15 cellular contexts compared by ENCODE assay signal in genomic region chr12:92537235-92537960, GRCh38.
DNase-seq lines count a peak whose midpoint lies in the region; ATAC-seq and TF ChIP-seq lines count a peak whose summit lies in the region.
"Had no signal": no experiment of that assay in that cellular context is flagged by ENCODE, and none has a peak within 500 bp of the region (broad histone marks: within the 10 kb centered on the region; RNA-seq: fewer than 3 reads in every experiment).

No MANE protein-coding gene starts in this region.

- peaks cover 11% of the 10 kb centered on the region for H3K36me3 Mint-ChIP-seq in Calu3 (ENCODE audit: insufficient read depth, unreplicated experiment)
- no peaks in the 10 kb centered on the region for H3K36me3 Mint-ChIP-seq in GM23338 (ENCODE audit: low read depth)
- H3K36me3 Mint-ChIP-seq in T-helper 2 cell treated with Interferon-gamma antibody and Interleukin-4, amounts not matched to agents 5 μg/mL and 100 μg/mL, for 36 hours (ENCODE audit: low read depth), result peaks cover 19% of the 10 kb centered on the region
- H3K36me3 Mint-ChIP-seq in chondrocyte (ENCODE audit: low read depth), result peaks cover 2% of the 10 kb centered on the region

- peak; percentile 45; the same call in 2 of the 3 replicates for ATAC-seq in GM23338
- no peak for ATAC-seq in HG02571 (IDR thresholded peaks at IDR 0.05; ENCODE audit: unreplicated experiment)
- no peak for ATAC-seq in heart right ventricle
- ATAC-seq: HepG2 had no signal

- H3K4me2 ChIP-seq in GM23338, result no peak overlapping the region

- H3K4me3 ChIP-seq in GM23338 (no peak overlapping the region), heart right ventricle (no peak overlapping the region)
- H3K4me3 ChIP-seq: sigmoid colon, SK-N-MC had no signal

- no peaks in the 10 kb centered on the region for H4K20me1 ChIP-seq in GM23338 (replicated peaks; ENCODE audit: insufficient read depth)

- BruUV-seq in Calu3 (replicated peaks; lab: Mats Ljungman, UMichigan), result no TSS peak

- H3K9me3 ChIP-seq in heart right ventricle, result no peaks in the 10 kb centered on the region
- H3K9me3 ChIP-seq: sigmoid colon had no signal

- H3K27ac ChIP-seq in GM23338 (ENCODE audit: low read depth), result no peak overlapping the region
- H3K27ac ChIP-seq in heart right ventricle, result peak overlapping the region in 1 of 10 donors; percentile 21
- H3K27ac ChIP-seq: sigmoid colon, SK-N-MC had no signal

- DNase-seq in Calu3 (no peak), GM23338 (ENCODE audit: low spot score) (peak; percentile 17), iris pigment epithelial cell (ENCODE audit: low read depth) (peak; percentile 25), chondrocyte (ENCODE audit: low spot score) (no peak), heart right ventricle (no peak), T-helper 9 cell (no peak)
- no peak for DNase-seq in T-helper 2 cell treated with Interferon-gamma antibody and Interleukin-4, amounts not matched to agents 5 μg/mL and 100 μg/mL, for 36 hours (ENCODE audit: low spot score)
- DNase-seq: activated CD4-positive, alpha-beta T cell treated with anti-CD3 and anti-CD28 coated beads for 1 hour; cortex of kidney; NCI-H146; NCI-H82; sigmoid colon had no signal

- H3K36me3 ChIP-seq in GM23338 (ENCODE audit: insufficient read depth) (no peaks in the 10 kb centered on the region), heart right ventricle (no peaks in the 10 kb centered on the region)
- H3K36me3 ChIP-seq: sigmoid colon had no signal

- H3K27ac Mint-ChIP-seq in Calu3 (ENCODE audit: unreplicated experiment) (peak overlapping the region; percentile 95), GM23338 (no peak overlapping the region), chondrocyte (ENCODE audit: unreplicated experiment) (no peak overlapping the region)
- H3K27ac Mint-ChIP-seq in T-helper 2 cell treated with Interferon-gamma antibody and Interleukin-4, amounts not matched to agents 5 μg/mL and 100 μg/mL, for 36 hours, result peak overlapping the region; percentile 63

- no peaks in the 10 kb centered on the region for H3K79me2 ChIP-seq in GM23338 (replicated peaks; ENCODE audit: insufficient read depth)

- 89 to 90% methylated on average over 3 of the region's 3 CpGs for WGBS in heart right ventricle, 2 donors

- H3F3A ChIP-seq in GM23338 (replicated peaks; ENCODE audit: low read depth), result no peaks in the 10 kb centered on the region

- no peaks in the 10 kb centered on the region for H3K4me1 ChIP-seq in GM23338 (ENCODE audit: insufficient read depth)
- H3K4me1 ChIP-seq in heart right ventricle, result peaks cover 5 to 60% (median 41%) of the 10 kb centered on the region in 9 donors

- peaks cover 2% of the 10 kb centered on the region for H3K9me3 Mint-ChIP-seq in Calu3 (ENCODE audit: low read depth, unreplicated experiment)
- H3K9me3 Mint-ChIP-seq in GM23338, result no peaks in the 10 kb centered on the region
- peaks cover 19% of the 10 kb centered on the region for H3K9me3 Mint-ChIP-seq in T-helper 2 cell treated with Interferon-gamma antibody and Interleukin-4, amounts not matched to agents 5 μg/mL and 100 μg/mL, for 36 hours
- no peaks in the 10 kb centered on the region for H3K9me3 Mint-ChIP-seq in chondrocyte (ENCODE audit: low read depth)

- H3K4me3 Mint-ChIP-seq in Calu3 (ENCODE audit: low read depth, unreplicated experiment) (no peak overlapping the region), GM23338 (no peak overlapping the region), chondrocyte (ENCODE audit: unreplicated experiment) (no peak overlapping the region)
- peak overlapping the region; percentile 46 for H3K4me3 Mint-ChIP-seq in T-helper 2 cell treated with Interferon-gamma antibody and Interleukin-4, amounts not matched to agents 5 μg/mL and 100 μg/mL, for 36 hours

- intact Hi-C loops in Calu3 (cut with micrococcal nuclease; ENCODE audit: unreplicated experiment) (no loop called here), heart right ventricle (cut with DNase I) (no loop called here)

- H2AFZ ChIP-seq in GM23338, result no peak overlapping the region

- H3K4me1 Mint-ChIP-seq in Calu3 (ENCODE audit: low read depth, unreplicated experiment) (peaks cover 57% of the 10 kb centered on the region), GM23338 (peaks cover 11% of the 10 kb centered on the region; the same call in 2 of the 3 replicates), chondrocyte (ENCODE audit: low read depth) (peaks cover 29% of the 10 kb centered on the region)
- H3K4me1 Mint-ChIP-seq in T-helper 2 cell treated with Interferon-gamma antibody and Interleukin-4, amounts not matched to agents 5 μg/mL and 100 μg/mL, for 36 hours (ENCODE audit: low read depth), result peaks cover 53% of the 10 kb centered on the region

- peaks cover 5% of the 10 kb centered on the region; the same call in 1 of the 2 replicates for H3K9me2 ChIP-seq in GM23338 (ENCODE audit: insufficient read depth)

- CTCF ChIA-PET in Calu3 (lab: Charles Lee), result interaction anchor here (0.7 kb wide), 1 partner anchor 90 kb away, joined by 6 read pairs; no protein-coding TSS in a partner anchor

- TF ChIP-seq CTCF in Calu3 (IDR thresholded peaks at IDR 0.05; ENCODE audit: unreplicated experiment) (no peak), GM23338 (conservative IDR thresholded peaks at IDR 0.05; ENCODE audit: low read depth in 2 of 2) (no peak), chondrocyte (IDR thresholded peaks at IDR 0.05) (no peak), heart right ventricle (IDR thresholded peaks at IDR 0.05) (no peak)

- H3K27me3 Mint-ChIP-seq in Calu3 (ENCODE audit: unreplicated experiment) (no peaks in the 10 kb centered on the region), GM23338 (ENCODE audit: insufficient read depth, low read depth, poor library complexity) (no peaks in the 10 kb centered on the region), chondrocyte (ENCODE audit: low read depth) (no peaks in the 10 kb centered on the region)
- H3K27me3 Mint-ChIP-seq in T-helper 2 cell treated with Interferon-gamma antibody and Interleukin-4, amounts not matched to agents 5 μg/mL and 100 μg/mL, for 36 hours (ENCODE audit: low read depth), result no peaks in the 10 kb centered on the region

- no peaks in the 10 kb centered on the region for H3K27me3 ChIP-seq in GM23338 (ENCODE audit: insufficient read depth)
- H3K27me3 ChIP-seq in heart right ventricle, result no peaks in the 10 kb centered on the region
- H3K27me3 ChIP-seq: sigmoid colon had no signal

TF ChIP-seq in GM23338, 12 proteins besides CTCF, POLR2A, EP300 and RAD21:
- no peak for TF ChIP-seq POLR2AphosphoS5 (IDR thresholded peaks at IDR 0.05; ENCODE audit: low read depth)
- no peak for TF ChIP-seq ZNF114 (CRISPR knock-in tag; IDR thresholded peaks at IDR 0.05)

Comparison
In these comparisons a context has a peak if more than half of its experiments do, and no peak if none do; other contexts are left out.
1. DNase-seq: peak in GM23338 (single experiment) and iris pigment epithelial cell (single experiment); none in Calu3 (single experiment), T-helper 2 cell treated with Interferon-gamma antibody and Interleukin-4, amounts not matched to agents 5 μg/mL and 100 μg/mL, for 36 hours (single experiment), chondrocyte (single experiment), heart right ventricle (0 of 2) and T-helper 9 cell (single experiment).
2. H3K27ac Mint-ChIP-seq: peak in Calu3 (single experiment) and T-helper 2 cell treated with Interferon-gamma antibody and Interleukin-4, amounts not matched to agents 5 μg/mL and 100 μg/mL, for 36 hours (single experiment); none in GM23338 (single experiment) and chondrocyte (single experiment).